Comparison of ENCODE assay signal across 8 cellular contexts in the genomic region with DNA sequence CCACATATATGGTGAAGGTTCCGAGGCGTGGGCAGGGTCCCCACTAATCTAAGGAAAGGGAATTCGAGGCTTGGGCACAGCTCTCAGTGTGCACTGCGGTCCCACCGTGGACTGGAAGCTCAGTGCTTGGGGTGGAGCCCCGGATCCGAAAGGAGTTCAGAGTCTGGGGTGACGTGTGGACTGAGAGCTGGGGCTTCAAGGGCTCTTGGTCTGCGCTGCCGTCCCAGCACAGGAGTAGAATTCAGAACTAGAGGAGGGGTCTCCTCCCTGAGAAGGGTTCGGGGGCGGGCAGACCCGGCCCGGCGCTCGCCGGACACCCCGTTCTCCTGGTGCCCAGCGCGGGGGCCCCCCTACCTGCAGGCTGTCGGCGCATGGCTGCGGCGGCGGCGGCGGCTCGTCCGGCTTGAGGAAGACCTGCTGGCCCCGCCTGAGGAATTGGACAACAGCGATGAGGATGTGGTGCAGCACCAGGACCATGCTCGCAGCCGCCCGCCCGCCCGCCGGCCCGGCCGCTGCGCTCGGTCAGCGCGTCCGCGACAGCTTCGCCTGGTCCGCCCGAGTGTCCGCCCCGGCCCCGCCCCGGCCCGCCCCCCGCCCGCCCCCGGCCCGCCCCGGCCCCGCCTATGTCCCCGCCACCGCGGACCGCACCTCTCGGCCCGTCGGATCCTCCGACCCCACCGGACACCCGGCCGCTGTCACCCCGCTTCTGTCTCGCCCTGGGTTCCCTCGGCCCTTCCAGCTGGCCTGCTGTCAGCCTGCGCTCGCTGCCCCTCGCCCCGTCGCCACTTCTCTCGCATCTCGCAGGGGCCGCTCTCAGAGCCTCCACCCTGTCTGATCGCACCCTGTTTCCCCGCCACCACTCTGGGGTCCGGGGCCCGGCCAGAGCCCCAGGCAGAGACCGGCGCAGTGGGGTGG. TPM values are rescaled to one million over a fixed set of nuclear protein-coding genes. Genes with fewer than 3 reads are reported as not detected.
DNase-seq lines count a peak whose midpoint lies in the region; ATAC-seq lines count a peak whose summit lies in the region.

No MANE protein-coding gene starts in this region.

- peaks cover 24% of the 10 kb centered on the region for H3K27me3 ChIP-seq in MG63
- peaks cover 52% of the 10 kb centered on the region for H3K27me3 ChIP-seq in iPS-18a (ENCODE audit: control insufficient read depth, insufficient read depth, low read length)
- peaks cover 13 to 25% (median 21%) of the 10 kb centered on the region in 3 donors for H3K27me3 ChIP-seq in skeletal muscle tissue (ENCODE audit: control insufficient read depth in 3 of 3, insufficient read depth in 3 of 3, low read length in 3 of 3)

- no peak for ATAC-seq in HG03442 (IDR thresholded peaks at IDR 0.05; ENCODE audit: unreplicated experiment)

- no peaks in the 10 kb centered on the region for H3K36me3 ChIP-seq in ES-I3 (ENCODE audit: insufficient read depth, low read length)
- H3K36me3 ChIP-seq in MG63: no peaks in the 10 kb centered on the region
- no peaks in the 10 kb centered on the region for H3K36me3 ChIP-seq in iPS-18a (ENCODE audit: control insufficient read depth, low read depth, low read length)
- no peaks in the 10 kb centered on the region for H3K36me3 ChIP-seq in skeletal muscle tissue (ENCODE audit: control insufficient read depth in 3 of 3, insufficient read depth in 3 of 3, low read length in 3 of 3)

- H3K27ac ChIP-seq in iPS-18a (ENCODE audit: low read length): no peak overlapping the region
- H3K27ac ChIP-seq in skeletal muscle tissue (ENCODE audit: low read depth, low read length): no peak overlapping the region

- H3K9ac ChIP-seq in ES-I3 (ENCODE audit: low read depth, low read length) (peak overlapping the region; percentile 44; the same call in 1 of the 2 replicates), iPS-18a (ENCODE audit: low read length) (no peak overlapping the region), skeletal muscle tissue (ENCODE audit: low read depth in 1 of 3, low read length in 3 of 3) (peak overlapping the region in 2 of 3 donors; percentile 53 to 69)

- DNase-seq in MG63 (peak; percentile 25), astrocyte of the hippocampus (ENCODE audit: low read depth, low spot score) (peak; percentile 39), GDM1 (lab: John Stamatoyannopoulos, UW) (no peak)
- DNase-seq in activated effector memory CD4-positive, alpha-beta T cell treated with Interleukin-2 at 50 U/mL for 16 hours: no peak

- H3K4me1 ChIP-seq in ES-I3 (ENCODE audit: insufficient read depth, low read length) (peaks cover 7% of the 10 kb centered on the region; the same call in 1 of the 2 replicates), iPS-18a (ENCODE audit: control insufficient read depth, low read depth, low read length) (no peaks in the 10 kb centered on the region), skeletal muscle tissue (ENCODE audit: control insufficient read depth in 3 of 3, insufficient read depth in 3 of 3, low read length in 3 of 3) (peaks cover 28 to 41% (median 34%) of the 10 kb centered on the region in 3 donors)

- H3K9me3 ChIP-seq in ES-I3 (ENCODE audit: control insufficient read depth, insufficient read depth, low read length) (no peaks in the 10 kb centered on the region), MG63 (no peaks in the 10 kb centered on the region), iPS-18a (ENCODE audit: control insufficient read depth, low read depth, low read length) (no peaks in the 10 kb centered on the region), skeletal muscle tissue (ENCODE audit: control insufficient read depth in 3 of 3, low read length in 3 of 3) (no peaks in the 10 kb centered on the region)

- H3K4me3 ChIP-seq in MG63 (peak overlapping the region; percentile 30), iPS-18a (ENCODE audit: low read length) (peak overlapping the region; percentile 33), skeletal muscle tissue (ENCODE audit: low read length in 3 of 3) (peak overlapping the region; percentile 69 to 71 (median 71))

RNA-seq across cellular contexts. Expression of a gene that starts 32.1 kb away (rescaled TPM):
- not detected in 2 replicates for total RNA-seq in MG63 (2014; rRNA removed; shearing (Covaris generic); ENCODE audit: low replicate concordance)
- 12.0 TPM for total RNA-seq in skeletal muscle tissue

Comparison
In these comparisons a context has a peak if more than half of its experiments do, and no peak if none do; other contexts are left out.
1. DNase-seq: peak in MG63 (single experiment) and astrocyte of the hippocampus (single experiment); none in GDM1 (single experiment) and activated effector memory CD4-positive, alpha-beta T cell treated with Interleukin-2 at 50 U/mL for 16 hours (single experiment).
2. RNA of a gene that starts 32.1 kb away (total RNA-seq): 12.0 TPM in skeletal muscle tissue (single experiment); not detected in MG63; every median in the first group is over 10 times any median in the second.
3. Peak in every context shown above with its lines, with median percentiles within 50 percentile points of each other: H3K4me3 ChIP-seq.